ENCODE assay signal across 8 cellular contexts in the genomic region with DNA sequence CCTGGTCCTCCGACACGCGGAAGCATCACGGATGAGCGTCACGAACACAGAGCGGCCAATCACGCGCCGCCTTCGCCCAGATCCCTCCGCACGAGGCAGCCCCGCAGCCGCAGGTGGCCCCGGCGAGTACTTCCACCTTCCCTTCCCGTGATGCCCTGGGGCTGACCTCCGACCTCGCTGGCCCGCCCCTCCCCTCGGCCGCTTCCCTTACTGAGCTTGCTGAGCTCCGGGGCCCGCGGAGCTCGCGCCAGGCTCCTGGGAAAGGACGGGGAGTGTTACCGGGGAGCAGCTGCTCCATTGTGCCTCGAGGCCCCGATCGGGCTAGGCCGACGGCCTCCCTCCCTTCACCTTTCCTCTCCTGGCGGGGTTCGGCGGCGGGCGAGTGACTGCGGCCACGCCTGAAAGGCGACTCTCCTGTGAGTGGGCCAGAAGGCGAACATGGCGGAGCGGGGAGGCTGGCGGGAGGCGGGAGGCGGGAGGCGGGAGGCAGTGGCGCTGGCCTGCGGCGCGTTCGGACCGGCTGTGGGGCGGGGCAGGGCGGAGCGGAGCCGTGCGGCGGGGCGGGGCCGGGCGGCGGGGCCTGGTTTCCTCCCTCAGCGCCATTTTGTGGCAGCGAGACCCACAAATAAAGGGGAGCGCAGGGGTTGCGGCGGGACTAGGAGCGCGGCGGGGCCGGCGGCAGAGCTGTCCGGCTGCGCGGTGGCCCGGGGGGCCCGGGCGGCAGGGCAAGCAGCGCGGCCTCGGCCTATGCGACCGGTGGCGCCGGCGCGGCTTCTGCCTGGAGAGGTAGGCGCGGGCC. TPM values are rescaled to one million over a fixed set of nuclear protein-coding genes. Genes with fewer than 3 reads are reported as not detected.
DNase-seq lines count a peak whose midpoint lies in the region; ATAC-seq and TF ChIP-seq lines count a peak whose summit lies in the region.

A gene (plus strand): TSS at position 589 of the 799 bp plus-strand sequence. CDS start 8,760 bp downstream, outside the sequence.

- peak within 1 kb of the TSS; percentile 99 to 100 for H3K27ac Mint-ChIP-seq in stimulated activated naive CD8-positive, alpha-beta T cell treated with anti-CD3 and anti-CD28 coated beads, Interleukin-15, amount 100 ng/mL, for 72 hours

- H3K9me3 ChIP-seq in HAP-1 (no peaks in the 10 kb centered on the region), MG63 (no peaks in the 10 kb centered on the region), neural cell (ENCODE audit: low read length) (no peaks in the 10 kb centered on the region)

- no peaks in the 10 kb centered on the region for H3K9me2 ChIP-seq in neural cell (ENCODE audit: insufficient read depth, low read length)

- in situ Hi-C loops in G401 (cut with HindIII; ENCODE audit: low sequenced_read_pairs) (no loop called here), HAP-1 (cut with MboI; ENCODE audit: low sequenced_read_pairs) (no loop called here)

- H3K79me2 ChIP-seq in neural cell (replicated peaks; ENCODE audit: insufficient read depth, low read length): peaks cover 65% of the 10 kb centered on the region

- DNase-seq in G401 (ENCODE audit: low spot score) (peak; percentile 93), HAP-1 (ENCODE audit: low spot score in 2 of 2) (peak; percentile 92 to 98), MG63 (peak; percentile 98), SHP77 treated with DMSO at 0.1 percent for 48 hours (lab: John Stamatoyannopoulos, UW) (peak; percentile 94), fibroblast of villous mesenchyme (ENCODE audit: low read depth) (peak; percentile 95)
- peak; percentile 99 for DNase-seq in activated effector memory CD4-positive, alpha-beta T cell treated with anti-CD3 and anti-CD28 coated beads, Interleukin-2, amount 50 U/mL, for 16 hours
- peak; percentile 97 for DNase-seq in stimulated activated naive CD8-positive, alpha-beta T cell treated with anti-CD3 and anti-CD28 coated beads, Interleukin-15, amount 100 ng/mL, for 72 hours

- peak within 1 kb of the TSS; percentile 90 for H3K4me2 ChIP-seq in neural cell (ENCODE audit: low read length)

- TF ChIP-seq CTCF in fibroblast of villous mesenchyme (IDR thresholded peaks at IDR 0.05; ENCODE audit: insufficient read depth, low read depth, low read length): no peak
- TF ChIP-seq CTCF in neural cell (IDR thresholded peaks at IDR 0.05; ENCODE audit: poor library complexity, severe bottlenecking): no peak

- peaks cover 56% of the 10 kb centered on the region for H3K4me1 Mint-ChIP-seq in stimulated activated naive CD8-positive, alpha-beta T cell treated with anti-CD3 and anti-CD28 coated beads, Interleukin-15, amount 100 ng/mL, for 72 hours

- TF ChIP-seq RAD21 in neural cell (conservative IDR thresholded peaks at IDR 0.05): no peak

- peaks cover 15% of the 10 kb centered on the region for H4K20me1 ChIP-seq in neural cell (ENCODE audit: insufficient read depth)

- H3K4me3 ChIP-seq in HAP-1 (peak within 1 kb of the TSS; percentile 95), MG63 (peak within 1 kb of the TSS; percentile 99), fibroblast of villous mesenchyme (ENCODE audit: low read depth, low read length) (peak within 1 kb of the TSS; percentile 90), neural cell (ENCODE audit: low read length) (peak within 1 kb of the TSS; percentile 96)

- peak within 1 kb of the TSS; percentile 95 for H2AFZ ChIP-seq in neural cell (ENCODE audit: low read depth, low read length)

- no peaks in the 10 kb centered on the region for H3K9me3 Mint-ChIP-seq in stimulated activated naive CD8-positive, alpha-beta T cell treated with anti-CD3 and anti-CD28 coated beads, Interleukin-15, amount 100 ng/mL, for 72 hours

- peak within 1 kb of the TSS; percentile 99 for H3K27ac ChIP-seq in neural cell (ENCODE audit: low read length)

- peak; percentile 91 for ATAC-seq in stimulated activated naive CD8-positive, alpha-beta T cell treated with anti-CD3 and anti-CD28 coated beads, Interleukin-15, amount 100 ng/mL, for 72 hours

- peaks cover 20% of the 10 kb centered on the region for H3K4me1 ChIP-seq in HAP-1

- peaks cover 6% of the 10 kb centered on the region for H3F3A ChIP-seq in neural cell (ENCODE audit: insufficient read depth, low read length, poor library complexity, severe bottlenecking)

- no peaks in the 10 kb centered on the region for H3K27me3 ChIP-seq in HAP-1 (ENCODE audit: low read depth)
- H3K27me3 ChIP-seq in MG63: no peaks in the 10 kb centered on the region
- H3K27me3 ChIP-seq in neural cell (ENCODE audit: insufficient read depth, low read depth, low read length): no peaks in the 10 kb centered on the region

- no peaks in the 10 kb centered on the region for H3K27me3 Mint-ChIP-seq in stimulated activated naive CD8-positive, alpha-beta T cell treated with anti-CD3 and anti-CD28 coated beads, Interleukin-15, amount 100 ng/mL, for 72 hours

- H3K9ac ChIP-seq in neural cell (ENCODE audit: low read length): peak within 1 kb of the TSS; percentile 98

- H3K36me3 ChIP-seq in HAP-1 (replicated peaks) (peaks cover 21% of the 10 kb centered on the region), MG63 (peaks cover 47% of the 10 kb centered on the region), neural cell (ENCODE audit: insufficient read depth, low read length) (no peaks in the 10 kb centered on the region)

- TF ChIP-seq EP300 in neural cell (conservative IDR thresholded peaks at IDR 0.05; ENCODE audit: poor library complexity, severe bottlenecking): peak; percentile 82

- peak within 1 kb of the TSS; percentile 92 to 98 for H3K4me3 Mint-ChIP-seq in stimulated activated naive CD8-positive, alpha-beta T cell treated with anti-CD3 and anti-CD28 coated beads, Interleukin-15, amount 100 ng/mL, for 72 hours

TF ChIP-seq in neural cell, 6 proteins besides CTCF, POLR2A, EP300 and RAD21:
- TF ChIP-seq EZH2 (IDR thresholded peaks at IDR 0.05; ENCODE audit: borderline replicate concordance, insufficient read depth, low read length, poor library complexity, severe bottlenecking) (no peak), POLR2AphosphoS5 (IDR thresholded peaks at IDR 0.05) (peak; percentile 96), TAF1 (IDR thresholded peaks at IDR 0.05; ENCODE audit: low read depth) (peak; percentile 98), SMC3 (conservative IDR thresholded peaks at IDR 0.05; ENCODE audit: poor library complexity) (peak; percentile 7), MXI1 (conservative IDR thresholded peaks at IDR 0.05; ENCODE audit: poor library complexity, severe bottlenecking) (peak; percentile 89)
- TF ChIP-seq, protein P1, sequence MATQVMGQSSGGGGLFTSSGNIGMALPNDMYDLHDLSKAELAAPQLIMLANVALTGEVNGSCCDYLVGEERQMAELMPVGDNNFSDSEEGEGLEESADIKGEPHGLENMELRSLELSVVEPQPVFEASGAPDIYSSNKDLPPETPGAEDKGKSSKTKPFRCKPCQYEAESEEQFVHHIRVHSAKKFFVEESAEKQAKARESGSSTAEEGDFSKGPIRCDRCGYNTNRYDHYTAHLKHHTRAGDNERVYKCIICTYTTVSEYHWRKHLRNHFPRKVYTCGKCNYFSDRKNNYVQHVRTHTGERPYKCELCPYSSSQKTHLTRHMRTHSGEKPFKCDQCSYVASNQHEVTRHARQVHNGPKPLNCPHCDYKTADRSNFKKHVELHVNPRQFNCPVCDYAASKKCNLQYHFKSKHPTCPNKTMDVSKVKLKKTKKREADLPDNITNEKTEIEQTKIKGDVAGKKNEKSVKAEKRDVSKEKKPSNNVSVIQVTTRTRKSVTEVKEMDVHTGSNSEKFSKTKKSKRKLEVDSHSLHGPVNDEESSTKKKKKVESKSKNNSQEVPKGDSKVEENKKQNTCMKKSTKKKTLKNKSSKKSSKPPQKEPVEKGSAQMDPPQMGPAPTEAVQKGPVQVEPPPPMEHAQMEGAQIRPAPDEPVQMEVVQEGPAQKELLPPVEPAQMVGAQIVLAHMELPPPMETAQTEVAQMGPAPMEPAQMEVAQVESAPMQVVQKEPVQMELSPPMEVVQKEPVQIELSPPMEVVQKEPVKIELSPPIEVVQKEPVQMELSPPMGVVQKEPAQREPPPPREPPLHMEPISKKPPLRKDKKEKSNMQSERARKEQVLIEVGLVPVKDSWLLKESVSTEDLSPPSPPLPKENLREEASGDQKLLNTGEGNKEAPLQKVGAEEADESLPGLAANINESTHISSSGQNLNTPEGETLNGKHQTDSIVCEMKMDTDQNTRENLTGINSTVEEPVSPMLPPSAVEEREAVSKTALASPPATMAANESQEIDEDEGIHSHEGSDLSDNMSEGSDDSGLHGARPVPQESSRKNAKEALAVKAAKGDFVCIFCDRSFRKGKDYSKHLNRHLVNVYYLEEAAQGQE (IDR thresholded peaks at IDR 0.05; ENCODE audit: borderline replicate concordance): peak; percentile 77

RNA-seq across cellular contexts. Expression of the gene that starts here (rescaled TPM):
- total RNA-seq in G401 (2014; rRNA removed; shearing (Covaris generic)): 95.8 and 169 TPM in 2 replicates
- 65.3 and 94.1 TPM in 2 replicates for total RNA-seq in MG63 (2014; rRNA removed; shearing (Covaris generic); ENCODE audit: low replicate concordance)
- total RNA-seq in fibroblast of villous mesenchyme: 89.5 and 159 TPM in 2 replicates
- polyA plus RNA-seq in neural cell: 94.1 and 98.3 TPM in 2 replicates
- 164 and 177 TPM in 2 replicates for polyA minus RNA-seq in neural cell

Comparison
In these comparisons a context has a peak if more than half of its experiments do, and no peak if none do; other contexts are left out.
1. Peak in every context shown above with its lines: DNase-seq, ATAC-seq, H3K4me3 ChIP-seq and H3K27ac ChIP-seq.